In genomic region chr15:42474857-42475256, GRCh38 we compare ENCODE assay signal across 15 cellular contexts. TPM values are rescaled to one million over a fixed set of nuclear protein-coding genes. Genes with fewer than 3 reads are reported as not detected.
DNase-seq lines count a peak whose midpoint lies in the region; ATAC-seq and TF ChIP-seq lines count a peak whose summit lies in the region.
"Had no signal": no experiment of that assay in that cellular context is flagged by ENCODE, and none has a peak within 500 bp of the region (broad histone marks: within the 10 kb centered on the region; RNA-seq: fewer than 3 reads in every experiment).

No MANE protein-coding gene starts in this region.

- H3K4me3 Mint-ChIP-seq in activated T-helper 17 cell treated with anti-CD3 and anti-CD28 coated beads, Interleukin-2, amount 50 U/mL, for 72 hours, result no peak overlapping the region
- no peak overlapping the region for H3K4me3 Mint-ChIP-seq in neural progenitor cell
- H3K4me3 Mint-ChIP-seq: T-cell had no signal

- H3K27ac Mint-ChIP-seq in activated T-helper 17 cell treated with anti-CD3 and anti-CD28 coated beads, Interleukin-2, amount 50 U/mL, for 72 hours, result peak overlapping the region; percentile 68
- H3K27ac Mint-ChIP-seq in neural progenitor cell, result no peak overlapping the region

- H3K9me3 ChIP-seq in neural progenitor cell (ENCODE audit: low read depth), result no peaks in the 10 kb centered on the region

- peak overlapping the region; percentile 54 for H3K27ac ChIP-seq in neural progenitor cell

- no peak overlapping the region for H2AFZ ChIP-seq in neural progenitor cell (replicated peaks)

- H3K36me3 Mint-ChIP-seq in activated T-helper 17 cell treated with anti-CD3 and anti-CD28 coated beads, Interleukin-2, amount 50 U/mL, for 72 hours (ENCODE audit: low read depth), result peaks cover 28% of the 10 kb centered on the region
- H3K36me3 Mint-ChIP-seq in neural progenitor cell, result peaks cover 2% of the 10 kb centered on the region

- H3F3A ChIP-seq in neural progenitor cell (ENCODE audit: low read depth), result peaks cover 6% of the 10 kb centered on the region

- no peaks in the 10 kb centered on the region for H3K36me3 ChIP-seq in neural progenitor cell

- H3K4me3 ChIP-seq in neural progenitor cell, result no peak overlapping the region

- DNase-seq in CD1c-positive myeloid dendritic cell (ENCODE audit: extremely low spot score) (peak; percentile 44), Kasumi-1 (lab: John Stamatoyannopoulos, UW) (peak; percentile 6 to 17), neural progenitor cell (ENCODE audit: low spot score) (no peak), NCI-H1105 (lab: John Stamatoyannopoulos, UW) (no peak)
- DNase-seq: activated CD4-positive, CD25-positive, alpha-beta regulatory T cell; activated CD8-positive, alpha-beta memory T cell treated with anti-CD3 and anti-CD28 coated beads for 24 hours; anterior cingulate cortex; NCI-H1417 treated with DMSO at 0.1 percent for 48 hours; NCI-H69; stimulated activated CD4-positive, alpha-beta T cell treated with anti-CD3 and anti-CD28 coated beads, Interleukin-2, amount 100 ng/mL, for 24 hours; T-cell had no signal

- peaks cover 3% of the 10 kb centered on the region for H4K20me1 ChIP-seq in neural progenitor cell (ENCODE audit: low read depth)

- H3K9me3 Mint-ChIP-seq in activated T-helper 17 cell treated with anti-CD3 and anti-CD28 coated beads, Interleukin-2, amount 50 U/mL, for 72 hours, result no peaks in the 10 kb centered on the region
- H3K9me3 Mint-ChIP-seq in neural progenitor cell, result no peaks in the 10 kb centered on the region
- H3K9me3 Mint-ChIP-seq: T-cell had no signal

- no peak for TF ChIP-seq CTCF in neural progenitor cell (IDR thresholded peaks at IDR 0.05)

- H3K27me3 Mint-ChIP-seq in activated T-helper 17 cell treated with anti-CD3 and anti-CD28 coated beads, Interleukin-2, amount 50 U/mL, for 72 hours, result no peaks in the 10 kb centered on the region
- no peaks in the 10 kb centered on the region for H3K27me3 Mint-ChIP-seq in neural progenitor cell (ENCODE audit: insufficient read depth, low read depth)
- H3K27me3 Mint-ChIP-seq: T-cell had no signal

- H3K9ac ChIP-seq in neural progenitor cell, result no peak overlapping the region

- no peak overlapping the region for H3K4me2 ChIP-seq in neural progenitor cell

- peaks cover 15% of the 10 kb centered on the region for H3K4me1 Mint-ChIP-seq in activated T-helper 17 cell treated with anti-CD3 and anti-CD28 coated beads, Interleukin-2, amount 50 U/mL, for 72 hours
- no peaks in the 10 kb centered on the region for H3K4me1 Mint-ChIP-seq in neural progenitor cell

- H3K4me1 ChIP-seq in neural progenitor cell, result peaks cover 7% of the 10 kb centered on the region

- no peaks in the 10 kb centered on the region for H3K27me3 ChIP-seq in neural progenitor cell

- peaks cover 5% of the 10 kb centered on the region for H3K79me2 ChIP-seq in neural progenitor cell (ENCODE audit: low read depth)

- no peak for ATAC-seq in activated T-helper 17 cell treated with anti-CD3 and anti-CD28 coated beads, Interleukin-2, amount 50 U/mL, for 72 hours (replicated peaks)
- ATAC-seq in GM18861 (IDR thresholded peaks at IDR 0.05; ENCODE audit: unreplicated experiment) (no peak), HG03439 (IDR thresholded peaks at IDR 0.05; ENCODE audit: unreplicated experiment) (no peak)
- ATAC-seq: left lobe of liver, T-cell had no signal

RNA-seq across cellular contexts. Expression of gene ZNF106, which starts 16.1 kb away (rescaled TPM):
- 10 to 100 TPM; 55.1 to 58.1 TPM for total RNA-seq in activated T-helper 17 cell treated with anti-CD3 and anti-CD28 coated beads, Interleukin-2, amount 50 U/mL, for 72 hours
- 59.9 and 72.2 TPM in 2 replicates for total RNA-seq in neural progenitor cell (ENCODE audit: low replicate concordance)

RNA-seq across cellular contexts. Expression of gene SNAP23, which starts 20.6 kb away (rescaled TPM):
- 10 to 100 TPM; 48.4 to 58.8 TPM for total RNA-seq in activated T-helper 17 cell treated with anti-CD3 and anti-CD28 coated beads, Interleukin-2, amount 50 U/mL, for 72 hours
- 69.6 and 96.3 TPM in 2 replicates for total RNA-seq in neural progenitor cell (ENCODE audit: low replicate concordance)

Comparison
In these comparisons a context has a peak if more than half of its experiments do, and no peak if none do; other contexts are left out.
1. DNase-seq: peak in CD1c-positive myeloid dendritic cell (single experiment) and Kasumi-1 (2 of 2); none in neural progenitor cell (single experiment) and NCI-H1105 (single experiment).